In genomic region chr6:75472885-75473284, GRCh38 we compare ENCODE assay signal across 16 cellular contexts.
DNase-seq lines count a peak whose midpoint lies in the region; ATAC-seq lines count a peak whose summit lies in the region.
"Had no signal": no experiment of that assay in that cellular context is flagged by ENCODE, and none has a peak within 500 bp of the region (broad histone marks: within the 10 kb centered on the region; RNA-seq: fewer than 3 reads in every experiment).

No MANE protein-coding gene starts in this region.

- no peak overlapping the region for H3K27ac ChIP-seq in substantia nigra (ENCODE audit: low read depth, low read length, poor library complexity, severe bottlenecking)

- in situ Hi-C loops in ACHN (cut with HindIII; ENCODE audit: low pct_ligation_motif_present, low pct_unique_long_range_greater_than_20kb, low sequenced_read_pairs): no loop called here

- DNase-seq in ACHN (no peak), COR-L47 (lab: John Stamatoyannopoulos, UW) (no peak), substantia nigra (lab: John Stamatoyannopoulos, UW) (no peak), NCI-H2227 treated with DMSO at 0.1 percent for 48 hours (lab: John Stamatoyannopoulos, UW) (no peak)
- DNase-seq: activated CD4-positive, alpha-beta T cell treated with anti-CD3 and anti-CD28 coated beads for 48 hours; activated naive CD8-positive, alpha-beta T cell treated with anti-CD3 and anti-CD28 coated beads, Interleukin-2, amount 10 ng/mL, durations not matched to agents 7 days and 5 days; effector CD8-positive, alpha-beta T cell; Karpas-422; left colon; NCI-H1417 treated with DMSO at 0.1 percent for 48 hours; SIG-M5 had no signal

- ATAC-seq in GM18511 (IDR thresholded peaks at IDR 0.05; ENCODE audit: unreplicated experiment) (peak; percentile 77), GM19455 (IDR thresholded peaks at IDR 0.05; ENCODE audit: unreplicated experiment) (peak; percentile 85), HG02798 (IDR thresholded peaks at IDR 0.05; ENCODE audit: poor library complexity, unreplicated experiment) (peak; percentile 69), HG03469 (IDR thresholded peaks at IDR 0.05; ENCODE audit: unreplicated experiment) (peak; percentile 72)
- ATAC-seq: left colon; stimulated activated memory B cell treated with anti-CD40 and anti-IgM and Interleukin-4, amounts not matched to agents 10 μg/mL and 1 μg/mL and 100 μg/mL, for 72 hours had no signal
